ENCODE assay signal across 1 cellular context in the genomic region with DNA sequence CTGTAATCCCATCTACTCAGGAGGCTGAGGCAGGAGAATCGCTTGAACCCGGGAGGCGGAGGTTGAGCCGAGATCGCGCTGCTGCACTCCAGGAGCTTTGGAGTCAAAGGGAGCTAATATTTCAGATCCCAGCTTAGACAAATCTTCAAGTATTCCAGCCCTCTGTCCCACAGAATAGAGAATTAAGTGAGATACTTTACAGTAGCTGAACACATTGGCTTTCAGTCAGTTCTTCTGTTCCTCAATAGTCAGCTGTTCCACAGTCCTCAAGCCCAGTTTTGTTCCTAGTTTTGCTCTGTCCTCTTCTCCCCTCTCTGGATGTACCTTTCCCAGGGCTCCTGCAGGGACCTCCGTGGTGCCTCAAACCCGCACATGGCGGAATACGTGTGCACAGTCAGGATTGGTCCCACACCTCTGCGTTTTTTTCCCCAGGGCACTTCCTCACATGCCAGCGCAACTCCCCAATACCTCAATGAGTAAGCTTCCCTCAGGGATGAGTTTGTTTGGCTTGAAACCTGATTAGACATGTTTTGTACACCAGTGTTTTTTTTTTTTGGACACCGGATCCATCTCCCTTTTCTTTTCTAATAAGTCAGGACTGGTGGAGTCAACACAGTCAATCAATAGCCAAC.
TF ChIP-seq lines count a peak whose summit lies in the region.

No MANE protein-coding gene starts in this region.

TF ChIP-seq in endothelial cell of umbilical vein, 7 proteins besides CTCF, POLR2A, EP300 and RAD21:
- TF ChIP-seq GATA2 (IDR thresholded peaks at IDR 0.05; ENCODE audit: insufficient read depth, insufficient read length, low read depth, low read length) (no peak), MAX (IDR thresholded peaks at IDR 0.05; ENCODE audit: insufficient read depth, insufficient read length) (no peak), POLR2AphosphoS5 (IDR thresholded peaks at IDR 0.05; ENCODE audit: insufficient read depth, low read depth, low read length) (no peak), MYC (IDR thresholded peaks at IDR 0.05; ENCODE audit: low read depth, low read length) (no peak), EZH2 (IDR thresholded peaks at IDR 0.05; ENCODE audit: borderline replicate concordance, low read depth, low read length, severe bottlenecking) (no peak), FOS (IDR thresholded peaks at IDR 0.05; ENCODE audit: borderline replicate concordance, insufficient read depth, low read length) (no peak), JUN (IDR thresholded peaks at IDR 0.05; ENCODE audit: borderline replicate concordance, insufficient read depth, insufficient read length, low read depth) (no peak)
TF ChIP-seq in endothelial cell of umbilical vein: peak in this region for 0.
